5 cellular contexts compared by ENCODE assay signal in the genomic region with DNA sequence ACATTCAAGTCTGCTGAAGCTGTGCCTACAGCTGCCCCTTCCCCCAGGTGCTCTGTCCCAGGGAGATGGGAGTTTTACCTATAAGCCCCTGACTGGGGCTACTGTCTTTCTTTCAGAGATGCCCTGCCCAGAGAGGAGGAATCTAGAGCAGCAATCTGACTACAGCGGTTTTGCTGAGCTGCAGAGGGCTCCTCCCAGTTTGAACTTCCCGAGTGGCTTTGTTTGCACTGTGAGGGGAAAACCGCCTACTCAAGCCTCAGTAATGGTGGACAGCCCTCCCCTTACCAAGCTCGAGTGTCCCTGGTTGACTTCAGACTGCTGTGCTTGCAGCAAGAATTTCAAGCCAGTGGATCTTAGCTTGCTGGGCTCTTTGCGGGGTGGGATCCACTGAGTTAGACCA. TPM values are rescaled to one million over a fixed set of nuclear protein-coding genes. Genes with fewer than 3 reads are reported as not detected.
"Had no signal": no experiment of that assay in that cellular context is flagged by ENCODE, and none has a peak within 500 bp of the region (broad histone marks: within the 10 kb centered on the region; RNA-seq: fewer than 3 reads in every experiment).

No MANE protein-coding gene starts in this region.

RNA-seq across cellular contexts. Expression of gene RPRM, which starts 35.9 kb away (rescaled TPM):
- total RNA-seq: HT1080, LHCN-M2, MCF 10A, Right ventricle myocardium superior, SJSA1 had no signal
